Comparison of ENCODE assay signal across 8 cellular contexts in the genomic region with DNA sequence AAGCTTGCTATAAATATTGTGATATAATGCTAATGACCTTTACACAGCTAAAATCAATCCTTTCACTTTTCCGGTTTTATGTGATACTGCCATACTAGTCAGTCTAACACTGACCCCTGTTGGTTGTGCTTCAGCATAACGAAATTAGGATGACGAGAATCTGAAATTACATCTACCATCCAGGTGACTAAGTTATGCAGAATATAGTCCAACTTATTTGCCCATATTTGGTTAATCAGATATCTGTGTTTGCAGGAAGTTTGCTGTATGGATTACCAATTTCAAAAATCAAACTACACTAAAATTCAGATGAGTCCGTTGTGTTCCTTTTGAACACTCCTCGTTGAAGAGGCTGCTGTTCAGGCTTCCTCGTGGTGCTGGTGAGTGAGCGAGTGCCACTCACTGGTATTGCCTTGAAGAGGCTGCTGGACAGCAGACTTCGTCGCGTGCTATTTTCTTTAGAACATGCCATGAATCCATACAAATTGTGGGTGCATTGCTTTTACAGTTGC. TPM values are rescaled to one million over a fixed set of nuclear protein-coding genes. Genes with fewer than 3 reads are reported as not detected.
A peak's percentile ranks its signal among the peaks of the same experiment; 100 is the strongest.
DNase-seq lines count a peak whose midpoint lies in the region; ATAC-seq and TF ChIP-seq lines count a peak whose summit lies in the region.

No MANE protein-coding gene starts in this region.

- CTCF ChIA-PET in T-cell (lab: Charles Lee), result interaction anchor here (0.5 to 1.6 kb wide), 13 partner anchors 9 to 1252 kb away, joined by 3 to 7 read pairs (median 4); partner anchors contain the start of genes NSUN2 (in 2 of the 2) and SRD5A1 (in 2 of the 2)

- peak; percentile 83 for TF ChIP-seq CTCF in fibroblast of the aortic adventitia (IDR thresholded peaks at IDR 0.05; ENCODE audit: insufficient read depth, low read length)
- peak; percentile 44 to 60 (median 49) for TF ChIP-seq CTCF in ovary (IDR thresholded peaks at IDR 0.05)

- 62 to 69% (median 65%) methylated on average over 10 of the region's 10 CpGs for WGBS in ovary, 3 donors

- H3K9me3 Mint-ChIP-seq in T-cell, result no peaks in the 10 kb centered on the region

- no peaks in the 10 kb centered on the region for H3K27me3 ChIP-seq in ovary

- H3K4me3 Mint-ChIP-seq in T-cell, result no peak overlapping the region

- ATAC-seq in GM21529 (IDR thresholded peaks at IDR 0.05; ENCODE audit: unreplicated experiment), result peak; percentile 73
- peak in 3 of 4 experiments; percentile 63 to 75 (median 64) for ATAC-seq in T-cell (replicated peaks in 1 of 4)

- POLR2A ChIA-PET in T-cell (lab: Charles Lee), result no interaction called here

- peak overlapping the region in 1 of 2 donors; percentile 22 for H3K27ac Mint-ChIP-seq in T-cell

- no peaks in the 10 kb centered on the region for H3K9me3 ChIP-seq in ovary

- no peak for TF ChIP-seq POLR2A in ovary (IDR thresholded peaks at IDR 0.05)

- H3K27me3 Mint-ChIP-seq in T-cell, result no peaks in the 10 kb centered on the region

- H3K27ac ChIP-seq in ovary, result no peak overlapping the region

- no peak for TF ChIP-seq EP300 in ovary (IDR thresholded peaks at IDR 0.05)

- H3K4me3 ChIP-seq in fibroblast of the aortic adventitia (ENCODE audit: low read depth, low read length) (no peak overlapping the region), ovary (no peak overlapping the region)

- H3K36me3 Mint-ChIP-seq in T-cell, result peaks cover 52% of the 10 kb centered on the region

- peak; percentile 29 to 33 for DNase-seq in activated CD4-positive, alpha-beta T cell treated with anti-CD3 and anti-CD28 coated beads for 4 hours
- DNase-seq in activated CD4-positive, alpha-beta T cell treated with anti-CD3 and anti-CD28 coated beads, Interleukin-2, amount 50 U/mL, for 48 hours, result no peak
- DNase-seq in LHCN-M2 (ENCODE audit: low read depth), result peak; percentile 57
- DNase-seq in T-cell, result peak in 10 of 34 experiments; percentile 9 to 39 (median 18)
- peak; percentile 80 for DNase-seq in fibroblast of the aortic adventitia (ENCODE audit: low read depth)
- peak in 1 of 5 donors; percentile 16 for DNase-seq in ovary
- DNase-seq in activated gamma-delta T cell treated with Interleukin-2 at 50 U/mL for 16 hours, result no peak

- no peaks in the 10 kb centered on the region for H3K36me3 ChIP-seq in ovary

- peaks cover 2 to 16% (median 5%) of the 10 kb centered on the region in 3 donors for H3K4me1 Mint-ChIP-seq in T-cell

- intact Hi-C loops in ovary (cut with DNase I), result loop anchor here in 2 of 4 donors (10.0 kb wide), 2 partner anchors 111 to 1251 kb away; partner anchors contain the start of genes NSUN2 (in 1 of the 2) and SRD5A1 (in 1 of the 2)

- peaks cover 4% of the 10 kb centered on the region for H3K4me1 ChIP-seq in ovary (ENCODE audit: insufficient read depth)

RNA-seq across cellular contexts. Expression of gene TENT4A, which starts 32.5 kb away (rescaled TPM):
- total RNA-seq in LHCN-M2 (2014; rRNA removed), result 13.2 and 14.6 TPM in 2 replicates
- polyA plus RNA-seq in LHCN-M2 (2012), result 10.7 TPM
- total RNA-seq in T-cell, result 10 to 100 TPM; 42.7 to 62.9 (median 45.6) TPM
- total RNA-seq in fibroblast of the aortic adventitia (ENCODE audit: low replicate concordance), result 13.2 and 21.4 TPM in 2 replicates
- total RNA-seq in ovary, result 10 to 100 TPM; 18.7 to 29.6 (median 27.2) TPM
- 10 to 100 TPM; 12.4 to 14.4 TPM for polyA plus RNA-seq in ovary

Comparison
In these comparisons a context has a peak if more than half of its experiments do, and no peak if none do; other contexts are left out.
1. DNase-seq: peak in activated CD4-positive, alpha-beta T cell treated with anti-CD3 and anti-CD28 coated beads for 4 hours (2 of 2), LHCN-M2 (single experiment) and fibroblast of the aortic adventitia (single experiment); none in activated CD4-positive, alpha-beta T cell treated with anti-CD3 and anti-CD28 coated beads, Interleukin-2, amount 50 U/mL, for 48 hours (0 of 2) and activated gamma-delta T cell treated with Interleukin-2 at 50 U/mL for 16 hours (single experiment).